19 cellular contexts compared by ENCODE assay signal in genomic region chr2:85037622-85038021, GRCh38.
DNase-seq lines count a peak whose midpoint lies in the region; ATAC-seq, FAIRE-seq and TF ChIP-seq lines count a peak whose summit lies in the region.
"Had no signal": no experiment of that assay in that cellular context is flagged by ENCODE, and none has a peak within 500 bp of the region (broad histone marks: within the 10 kb centered on the region; RNA-seq: fewer than 3 reads in every experiment).

No MANE protein-coding gene starts in this region.

- H4K20me1 ChIP-seq in HepG2 (ENCODE audit: insufficient read depth, low read length) (peaks cover 8% of the 10 kb centered on the region), PC-3 (ENCODE audit: low read length) (0 out of 2 replicates have a peak, but pooled peaks cover 3% of the 10 kb centered on the region)

- H3K79me2 ChIP-seq in HepG2 (ENCODE audit: insufficient read depth, low read length) (peaks cover 2% of the 10 kb centered on the region), PC-3 (ENCODE audit: low read length) (peaks cover 41% of the 10 kb centered on the region)

- H3K4me3 ChIP-seq in right lobe of liver (no peak overlapping the region), HepG2 (replicated peaks in 1 of 3; ENCODE audit: insufficient read depth in 1 of 3, low read depth in 2 of 3, low read length in 3 of 3) (no peak overlapping the region), PC-3 (ENCODE audit: low read length) (no peak overlapping the region)
- H3K4me3 ChIP-seq: BLaER1 treated with 17β-estradiol and CSF1 and Interleukin-3, amounts not matched to agents 10 nM and 100 nM; GM23338 had no signal

- 49% methylated on average over 7 of the region's 7 CpGs for WGBS in right lobe of liver (ENCODE audit: insufficient coverage, low coverage, low lambda C conversion rate, missing lambda C conversion rate)
- WGBS in HepG2 (ENCODE audit: low lambda C conversion rate), result 95% methylated on average over 7 of the region's 7 CpGs

- H3K27me3 ChIP-seq in right lobe of liver, result no peaks in the 10 kb centered on the region
- no peaks in the 10 kb centered on the region for H3K27me3 ChIP-seq in HepG2 (ENCODE audit: control insufficient read depth in 1 of 2, insufficient read depth in 2 of 2, low read length in 2 of 2)
- H3K27me3 ChIP-seq in PC-3 (ENCODE audit: low read length), result no peaks in the 10 kb centered on the region
- H3K27me3 ChIP-seq: BLaER1 treated with 17β-estradiol and CSF1 and Interleukin-3, amounts not matched to agents 10 nM and 100 nM had no signal

- no peaks in the 10 kb centered on the region for H3F3A ChIP-seq in PC-3 (ENCODE audit: low read length, unreplicated experiment)

- no peak overlapping the region for H3K4me3 Mint-ChIP-seq in activated T-helper 17 cell treated with anti-CD3 and anti-CD28 coated beads, Interleukin-2, amount 50 U/mL, for 72 hours
- H3K4me3 Mint-ChIP-seq: B cell; CD8-positive, alpha-beta memory T cell; GM23338; HFFc6 had no signal

- H3K9ac ChIP-seq in HepG2 (ENCODE audit: insufficient read depth, low read depth, low read length) (no peak overlapping the region), PC-3 (ENCODE audit: low read length) (no peak overlapping the region)
- H3K9ac ChIP-seq: BLaER1 treated with 17β-estradiol and CSF1 and Interleukin-3, amounts not matched to agents 10 nM and 100 nM had no signal

- H3K9me2 ChIP-seq in PC-3 (replicated peaks; ENCODE audit: low read length), result no peaks in the 10 kb centered on the region

- TF ChIP-seq CTCF in right lobe of liver (IDR thresholded peaks at IDR 0.05) (no peak), HepG2 (CRISPR knock-in tag; IDR thresholded peaks at IDR 0.05) (no peak), PC-3 (conservative IDR thresholded peaks at IDR 0.05; ENCODE audit: low read depth, low read length) (no peak)

- H3K36me3 ChIP-seq in right lobe of liver (peaks cover 0 to 16% (median 4%) of the 10 kb centered on the region in 4 donors), HepG2 (replicated peaks in 1 of 2; ENCODE audit: control insufficient read depth in 1 of 2, insufficient read depth in 2 of 2, low read length in 2 of 2) (peaks cover 35 to 84% of the 10 kb centered on the region in 2 experiments), PC-3 (ENCODE audit: low read depth, low read length) (peaks cover 51% of the 10 kb centered on the region)

- H3K27ac ChIP-seq in right lobe of liver (no peak overlapping the region), HepG2 (ENCODE audit: extremely low read length, insufficient read depth, low read length) (no peak overlapping the region), PC-3 (ENCODE audit: low read length) (no peak overlapping the region)
- H3K27ac ChIP-seq: BLaER1 treated with 17β-estradiol and CSF1 and Interleukin-3, amounts not matched to agents 10 nM and 100 nM had no signal

- H2AFZ ChIP-seq in HepG2 (ENCODE audit: low read length) (no peak overlapping the region), PC-3 (ENCODE audit: low read length) (no peak overlapping the region)
- H2AFZ ChIP-seq: GM23338 had no signal

- no peaks in the 10 kb centered on the region for H3K27me3 Mint-ChIP-seq in activated T-helper 17 cell treated with anti-CD3 and anti-CD28 coated beads, Interleukin-2, amount 50 U/mL, for 72 hours
- H3K27me3 Mint-ChIP-seq: B cell; CD8-positive, alpha-beta memory T cell had no signal

- TF ChIP-seq EP300 in HepG2 (IDR thresholded peaks at IDR 0.05; ENCODE audit: low read depth in 2 of 2, low read length in 2 of 2) (no peak), HepG2 (CRISPR knock-in tag; IDR thresholded peaks at IDR 0.05; ENCODE audit: borderline replicate concordance) (no peak)

- POLR2A ChIA-PET in HepG2 (lab: Yijun Ruan, JAX), result no interaction called here
- POLR2A ChIA-PET in PC-3 (lab: Charles Lee; ENCODE audit: unreplicated experiment), result no interaction called here

- H3K9me3 Mint-ChIP-seq in activated T-helper 17 cell treated with anti-CD3 and anti-CD28 coated beads, Interleukin-2, amount 50 U/mL, for 72 hours, result no peaks in the 10 kb centered on the region
- H3K9me3 Mint-ChIP-seq: CD8-positive, alpha-beta memory T cell; GM23338; HFFc6 had no signal

- H3K36me3 Mint-ChIP-seq in activated T-helper 17 cell treated with anti-CD3 and anti-CD28 coated beads, Interleukin-2, amount 50 U/mL, for 72 hours (ENCODE audit: low read depth), result peaks cover 99% of the 10 kb centered on the region

- CTCF ChIA-PET in HepG2 (lab: Yijun Ruan, JAX; ENCODE audit: low intra/inter-chr PET ratio, low total read pairs) (no interaction called here), PC-3 (lab: Charles Lee) (no interaction called here)

- in situ Hi-C loops in HepG2 (cut with HindIII; ENCODE audit: extremely low pct_ligation_motif_present, low pct_unique_long_range_greater_than_20kb), result no loop called here

- TF ChIP-seq RAD21 in HepG2 (CRISPR knock-in tag; IDR thresholded peaks at IDR 0.05), result no peak

- peak in 3 of 4 donors; percentile 45 to 71 (median 53) for ATAC-seq in right lobe of liver
- no peak for ATAC-seq in HepG2
- no peak for ATAC-seq in activated T-helper 17 cell treated with anti-CD3 and anti-CD28 coated beads, Interleukin-2, amount 50 U/mL, for 72 hours (replicated peaks)
- ATAC-seq in PC-3, result no peak
- ATAC-seq: GM23338, HCT116 had no signal

- DNase-seq in right lobe of liver (peak in 1 of 3 donors; percentile 56), HepG2 (ENCODE audit: low spot score) (no peak), cerebellum (ENCODE audit: low spot score) (peak; percentile 27), urothelium cell line (ENCODE audit: low spot score) (no peak), PC-3 (no peak), DMS153 (lab: John Stamatoyannopoulos, UW) (no peak)
- DNase-seq: CD8-positive, alpha-beta memory T cell; COR-L47; DMS 273 treated with DMSO at 0.1 percent for 48 hours; DMS79; GF-D8; H7; HFFc6 had no signal

- H3K4me2 ChIP-seq in HepG2 (ENCODE audit: low read depth, low read length) (no peak overlapping the region), PC-3 (ENCODE audit: low read length) (no peak overlapping the region)
- H3K4me2 ChIP-seq: BLaER1 treated with 17β-estradiol and CSF1 and Interleukin-3, amounts not matched to agents 10 nM and 100 nM; GM23338 had no signal

- TF ChIP-seq POLR2A in right lobe of liver (IDR thresholded peaks at IDR 0.05) (no peak), HepG2 (IDR thresholded peaks at IDR 0.05; ENCODE audit: insufficient read depth in 1 of 2, low read depth in 2 of 2, low read length in 2 of 2) (no peak)

- H3K4me1 ChIP-seq in right lobe of liver (peaks cover 0 to 5% (median 0%) of the 10 kb centered on the region in 4 donors), HepG2 (ENCODE audit: insufficient read depth, low read length) (no peaks in the 10 kb centered on the region), PC-3 (ENCODE audit: insufficient read depth, low read length) (peaks cover 5% of the 10 kb centered on the region; the same call in 1 of the 2 replicates)

- BruUV-seq in HepG2 (replicated peaks; lab: Mats Ljungman, UMichigan) (no TSS peak), PC-3 (replicated peaks; lab: Mats Ljungman, UMichigan) (no TSS peak)

- H3K4me1 Mint-ChIP-seq in activated T-helper 17 cell treated with anti-CD3 and anti-CD28 coated beads, Interleukin-2, amount 50 U/mL, for 72 hours, result peaks cover 14% of the 10 kb centered on the region

- no peak for FAIRE-seq in HepG2 (lab: Jason Lieb, UNC)
- FAIRE-seq in urothelium cell line (lab: Jason Lieb, UNC), result no peak
- FAIRE-seq: HTR-8/SVneo had no signal

- intact Hi-C loops in right lobe of liver (cut with DNase I) (no loop called here), HepG2 (cut with micrococcal nuclease; ENCODE audit: unreplicated experiment) (no loop called here), PC-3 (cut with micrococcal nuclease) (no loop called here)

- H3K27ac Mint-ChIP-seq in activated T-helper 17 cell treated with anti-CD3 and anti-CD28 coated beads, Interleukin-2, amount 50 U/mL, for 72 hours, result peak overlapping the region; percentile 15
- H3K27ac Mint-ChIP-seq: B cell, GM23338, HFFc6 had no signal

- no peaks in the 10 kb centered on the region for H3K9me3 ChIP-seq in right lobe of liver
- H3K9me3 ChIP-seq in HepG2 (ENCODE audit: low read length), result no peaks in the 10 kb centered on the region
- no peaks in the 10 kb centered on the region for H3K9me3 ChIP-seq in PC-3 (ENCODE audit: low read length)
- H3K9me3 ChIP-seq: BLaER1 treated with 17β-estradiol and CSF1 and Interleukin-3, amounts not matched to agents 10 nM and 100 nM had no signal

TF ChIP-seq in HepG2, 621 proteins besides CTCF, POLR2A, EP300 and RAD21 (continues in another document):
- no peak for TF ChIP-seq SMARCC2 (IDR thresholded peaks at IDR 0.05)
- no peak for TF ChIP-seq ZNF292 (CRISPR knock-in tag; IDR thresholded peaks at IDR 0.05; ENCODE audit: borderline replicate concordance, low read depth)
- no peak for TF ChIP-seq FOXK2 (IDR thresholded peaks at IDR 0.05)
- TF ChIP-seq, protein P1, sequence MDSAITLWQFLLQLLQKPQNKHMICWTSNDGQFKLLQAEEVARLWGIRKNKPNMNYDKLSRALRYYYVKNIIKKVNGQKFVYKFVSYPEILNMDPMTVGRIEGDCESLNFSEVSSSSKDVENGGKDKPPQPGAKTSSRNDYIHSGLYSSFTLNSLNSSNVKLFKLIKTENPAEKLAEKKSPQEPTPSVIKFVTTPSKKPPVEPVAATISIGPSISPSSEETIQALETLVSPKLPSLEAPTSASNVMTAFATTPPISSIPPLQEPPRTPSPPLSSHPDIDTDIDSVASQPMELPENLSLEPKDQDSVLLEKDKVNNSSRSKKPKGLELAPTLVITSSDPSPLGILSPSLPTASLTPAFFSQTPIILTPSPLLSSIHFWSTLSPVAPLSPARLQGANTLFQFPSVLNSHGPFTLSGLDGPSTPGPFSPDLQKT (CRISPR knock-in tag; IDR thresholded peaks at IDR 0.05; ENCODE audit: borderline replicate concordance), result no peak
- TF ChIP-seq FOXC1 (CRISPR knock-in tag; IDR thresholded peaks at IDR 0.05; ENCODE audit: borderline replicate concordance), result no peak
- TF ChIP-seq DRAP1 (CRISPR knock-in tag; IDR thresholded peaks at IDR 0.05), result no peak

Comparison
In these comparisons a context has a peak if more than half of its experiments do, and no peak if none do; other contexts are left out.
1. ATAC-seq: peak in right lobe of liver (3 of 4); none in HepG2 (single experiment), activated T-helper 17 cell treated with anti-CD3 and anti-CD28 coated beads, Interleukin-2, amount 50 U/mL, for 72 hours (single experiment) and PC-3 (single experiment).